In genomic region chr20:40997116-40997515, GRCh38 we compare ENCODE assay signal across 26 cellular contexts. TPM values are rescaled to one million over a fixed set of nuclear protein-coding genes. Genes with fewer than 3 reads are reported as not detected.
DNase-seq lines count a peak whose midpoint lies in the region; ATAC-seq and TF ChIP-seq lines count a peak whose summit lies in the region.
"Had no signal": no experiment of that assay in that cellular context is flagged by ENCODE, and none has a peak within 500 bp of the region (broad histone marks: within the 10 kb centered on the region; RNA-seq: fewer than 3 reads in every experiment).

No MANE protein-coding gene starts in this region.

- 85 to 90% (median 87%) methylated on average over 6 of the region's 6 CpGs for WGBS in heart left ventricle, 4 donors
- WGBS in esophagus muscularis mucosa = 90% methylated on average over 6 of the region's 6 CpGs

- POLR2A ChIA-PET in activated CD4-positive, alpha-beta memory T cell treated with anti-CD3 and anti-CD28 coated beads for 36 hours (lab: Charles Lee) = no interaction called here

- no peaks in the 10 kb centered on the region for H3K36me3 Mint-ChIP-seq in activated CD4-positive, alpha-beta memory T cell treated with anti-CD3 and anti-CD28 coated beads for 36 hours
- H3K36me3 Mint-ChIP-seq: IgD-negative memory B cell had no signal

- TF ChIP-seq CTCF in right atrium auricular region (IDR thresholded peaks at IDR 0.05) = no peak
- TF ChIP-seq CTCF in heart left ventricle (IDR thresholded peaks at IDR 0.05) = no peak
- TF ChIP-seq CTCF in RWPE2 (IDR thresholded peaks at IDR 0.05; ENCODE audit: poor library complexity, severe bottlenecking) = no peak
- TF ChIP-seq CTCF in esophagus muscularis mucosa (IDR thresholded peaks at IDR 0.05) = no peak
- TF ChIP-seq CTCF in vagina (IDR thresholded peaks at IDR 0.05) = no peak

- H3K36me3 ChIP-seq in right atrium auricular region (no peaks in the 10 kb centered on the region), heart left ventricle (no peaks in the 10 kb centered on the region), RWPE2 (ENCODE audit: low read depth) (no peaks in the 10 kb centered on the region), esophagus muscularis mucosa (no peaks in the 10 kb centered on the region), vagina (no peaks in the 10 kb centered on the region)
- H3K36me3 ChIP-seq: BE2C, heart right ventricle had no signal

- H3K9me3 ChIP-seq in right atrium auricular region (no peaks in the 10 kb centered on the region), heart left ventricle (no peaks in the 10 kb centered on the region), RWPE2 (ENCODE audit: severe bottlenecking) (no peaks in the 10 kb centered on the region), esophagus muscularis mucosa (no peaks in the 10 kb centered on the region), vagina (no peaks in the 10 kb centered on the region)
- H3K9me3 ChIP-seq: BE2C, heart right ventricle, mucosa of descending colon had no signal

- ATAC-seq in heart left ventricle = no peak
- ATAC-seq in RWPE2 (ENCODE audit: low read depth) = no peak
- ATAC-seq in HG02884 (IDR thresholded peaks at IDR 0.05; ENCODE audit: unreplicated experiment) = no peak
- no peak for ATAC-seq in HG02623 (IDR thresholded peaks at IDR 0.05; ENCODE audit: unreplicated experiment)
- ATAC-seq: activated CD8-positive, alpha-beta T cell treated with anti-CD3 and anti-CD28 coated beads for 36 hours; activated T-cell treated with anti-CD3 and anti-CD28 coated beads, Interleukin-2, amount 50 U/mL, for 4 hours; heart right ventricle; mucosa of descending colon had no signal

- CTCF ChIA-PET in activated CD4-positive, alpha-beta memory T cell treated with anti-CD3 and anti-CD28 coated beads for 36 hours (lab: Charles Lee) = no interaction called here

- H3K27ac Mint-ChIP-seq in activated CD4-positive, alpha-beta memory T cell treated with anti-CD3 and anti-CD28 coated beads for 36 hours = no peak overlapping the region
- H3K27ac Mint-ChIP-seq: activated CD8-positive, alpha-beta T cell treated with anti-CD3 and anti-CD28 coated beads for 36 hours; IgD-negative memory B cell; nephron progenitor cell; progenitor cell of endocrine pancreas had no signal

- intact Hi-C loops in heart left ventricle (cut with DNase I) (loop anchor here in 1 of 10 donors (10.0 kb wide), 1 partner anchor 338 kb away; no protein-coding TSS in a partner anchor), esophagus muscularis mucosa (cut with DNase I) (no loop called here), vagina (cut with DNase I) (no loop called here)
- intact Hi-C loops in activated CD4-positive, alpha-beta memory T cell treated with anti-CD3 and anti-CD28 coated beads for 36 hours (cut with micrococcal nuclease) = no loop called here

- H3K27ac ChIP-seq in right atrium auricular region (no peak overlapping the region), heart left ventricle (no peak overlapping the region), RWPE2 (ENCODE audit: poor library complexity, severe bottlenecking) (peak overlapping the region; percentile 3), esophagus muscularis mucosa (replicated peaks in 1 of 4) (no peak overlapping the region), vagina (no peak overlapping the region)
- H3K27ac ChIP-seq: heart right ventricle had no signal

- peaks cover 3% of the 10 kb centered on the region for H3K4me1 Mint-ChIP-seq in activated CD4-positive, alpha-beta memory T cell treated with anti-CD3 and anti-CD28 coated beads for 36 hours (ENCODE audit: low read depth)

- peak; percentile 34 for DNase-seq in right atrium auricular region (ENCODE audit: low spot score)
- no peak for DNase-seq in heart left ventricle
- no peak for DNase-seq in RWPE2 (ENCODE audit: low spot score)
- DNase-seq in esophagus muscularis mucosa (ENCODE audit: extremely low spot score) = peak; percentile 34
- DNase-seq in vagina (ENCODE audit: extremely low spot score in 2 of 2) = peak; percentile 25 to 34
- no peak for DNase-seq in activated CD4-positive, alpha-beta memory T cell treated with anti-CD3 and anti-CD28 coated beads for 36 hours
- DNase-seq: activated CD4-positive, CD25-positive, alpha-beta regulatory T cell; activated CD8-positive, alpha-beta T cell treated with anti-CD3 and anti-CD28 coated beads for 36 hours; activated naive CD4-positive, alpha-beta T cell; activated T-cell treated with anti-CD3 and anti-CD28 coated beads, Interleukin-2, amount 50 U/mL, for 4 hours; amniotic stem cell; BE2C; DMS79; heart right ventricle; MM.1S; mucosa of descending colon; NCI-H1694; NCI-H446 treated with DMSO at 0.1 percent for 48 hours; nephron progenitor cell; substantia nigra; T1000 had no signal

- TF ChIP-seq EP300 in esophagus muscularis mucosa (IDR thresholded peaks at IDR 0.05) = no peak

- H3K9me3 Mint-ChIP-seq in activated CD4-positive, alpha-beta memory T cell treated with anti-CD3 and anti-CD28 coated beads for 36 hours = no peaks in the 10 kb centered on the region
- H3K9me3 Mint-ChIP-seq: activated CD8-positive, alpha-beta T cell treated with anti-CD3 and anti-CD28 coated beads for 36 hours; activated T-cell treated with anti-CD3 and anti-CD28 coated beads, Interleukin-2, amount 50 U/mL, for 4 hours; dendritic cell treated with granulocyte-macrophage colony-stimulating factor and Interleukin-4, amounts not matched to agents 40 ng/mL and 50 ng/mL, for 4 days had no signal

- TF ChIP-seq POLR2A in heart left ventricle (IDR thresholded peaks at IDR 0.05) = no peak
- no peak for TF ChIP-seq POLR2A in esophagus muscularis mucosa (IDR thresholded peaks at IDR 0.05; ENCODE audit: low read depth)
- no peak for TF ChIP-seq POLR2A in vagina (IDR thresholded peaks at IDR 0.05)

- H3K4me1 ChIP-seq in right atrium auricular region (peaks cover 0 to under 1% of the 10 kb centered on the region in 2 donors), heart left ventricle (peaks cover 0 to 1% (median 0%) of the 10 kb centered on the region in 12 donors), RWPE2 (ENCODE audit: insufficient read depth, poor library complexity, severe bottlenecking) (peaks cover 16% of the 10 kb centered on the region), esophagus muscularis mucosa (peaks cover 0 to 1% (median 0%) of the 10 kb centered on the region in 4 donors), vagina (no peaks in the 10 kb centered on the region)
- H3K4me1 ChIP-seq: BE2C had no signal

- no peak overlapping the region for H3K4me3 Mint-ChIP-seq in activated CD4-positive, alpha-beta memory T cell treated with anti-CD3 and anti-CD28 coated beads for 36 hours
- H3K4me3 Mint-ChIP-seq: activated CD8-positive, alpha-beta T cell treated with anti-CD3 and anti-CD28 coated beads for 36 hours; activated T-cell treated with anti-CD3 and anti-CD28 coated beads, Interleukin-2, amount 50 U/mL, for 4 hours; dendritic cell treated with granulocyte-macrophage colony-stimulating factor and Interleukin-4, amounts not matched to agents 40 ng/mL and 50 ng/mL, for 4 days; IgD-negative memory B cell; nephron progenitor cell had no signal

- H3K4me3 ChIP-seq in right atrium auricular region (no peak overlapping the region), heart left ventricle (no peak overlapping the region), RWPE2 (ENCODE audit: severe bottlenecking) (no peak overlapping the region), esophagus muscularis mucosa (no peak overlapping the region), vagina (no peak overlapping the region)
- H3K4me3 ChIP-seq: heart right ventricle, mucosa of descending colon had no signal

- no peaks in the 10 kb centered on the region for H3K27me3 Mint-ChIP-seq in activated CD4-positive, alpha-beta memory T cell treated with anti-CD3 and anti-CD28 coated beads for 36 hours
- H3K27me3 Mint-ChIP-seq: activated CD8-positive, alpha-beta T cell treated with anti-CD3 and anti-CD28 coated beads for 36 hours; dendritic cell treated with granulocyte-macrophage colony-stimulating factor and Interleukin-4, amounts not matched to agents 40 ng/mL and 50 ng/mL, for 4 days; IgD-negative memory B cell; progenitor cell of endocrine pancreas had no signal

- H3K27me3 ChIP-seq in right atrium auricular region (no peaks in the 10 kb centered on the region), heart left ventricle (no peaks in the 10 kb centered on the region), RWPE2 (ENCODE audit: insufficient read depth, poor library complexity, severe bottlenecking) (no peaks in the 10 kb centered on the region), esophagus muscularis mucosa (no peaks in the 10 kb centered on the region), vagina (no peaks in the 10 kb centered on the region)
- H3K27me3 ChIP-seq: BE2C, heart right ventricle had no signal

RNA-seq across cellular contexts. Expression of gene TOP1, which starts 31.5 kb away (rescaled TPM):
- total RNA-seq in right atrium auricular region (10 to 100 TPM; 19.7 to 21.2 TPM), heart left ventricle (10 to 100 TPM; 15.0 to 32.3 (median 21.8) TPM), esophagus muscularis mucosa (10 to 100 TPM; 20.2 to 28.5 (median 23.0) TPM), vagina (38.1 TPM)
- polyA plus RNA-seq in heart left ventricle = 10 to 100 TPM; 11.6 to 21.4 TPM
- 100 to 1,000 TPM; 128 TPM for total RNA-seq in activated CD4-positive, alpha-beta memory T cell treated with anti-CD3 and anti-CD28 coated beads for 36 hours

Comparison
In these comparisons a context has a peak if more than half of its experiments do, and no peak if none do; other contexts are left out.
1. DNase-seq: peak in right atrium auricular region (single experiment), esophagus muscularis mucosa (single experiment) and vagina (2 of 2); none in heart left ventricle (0 of 5), RWPE2 (single experiment) and activated CD4-positive, alpha-beta memory T cell treated with anti-CD3 and anti-CD28 coated beads for 36 hours (single experiment).